Comparison of ENCODE assay signal across 14 cellular contexts in the genomic region with DNA sequence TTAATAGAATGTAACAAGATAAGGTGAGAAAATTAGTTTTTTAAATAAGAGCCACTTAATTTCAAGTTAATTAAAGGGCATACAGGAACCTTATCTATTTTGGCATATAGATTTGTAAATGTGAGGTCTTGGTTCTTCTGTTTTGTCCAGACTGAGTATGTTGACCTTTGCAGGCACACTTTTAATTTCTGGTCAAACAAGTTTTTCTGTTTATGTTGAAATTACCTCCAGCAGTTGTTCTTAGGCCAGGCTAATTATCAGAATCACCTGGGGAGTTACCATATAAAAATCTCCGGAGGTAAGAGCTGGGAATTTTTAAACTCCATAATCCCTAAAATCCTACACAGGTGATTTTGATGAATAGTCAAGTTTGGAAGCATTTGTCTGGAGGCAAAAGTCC.
DNase-seq lines count a peak whose midpoint lies in the region; ATAC-seq, FAIRE-seq and TF ChIP-seq lines count a peak whose summit lies in the region.
"Had no signal": no experiment of that assay in that cellular context is flagged by ENCODE, and none has a peak within 500 bp of the region (broad histone marks: within the 10 kb centered on the region; RNA-seq: fewer than 3 reads in every experiment).

No MANE protein-coding gene starts in this region.

- H3K4me1 ChIP-seq in pancreas, result peaks cover 0 to 42% (median 25%) of the 10 kb centered on the region in 3 donors
- H3K4me1 ChIP-seq in effector memory CD4-positive, alpha-beta T cell (ENCODE audit: control insufficient read depth, insufficient read depth, low read length, poor library complexity, severe bottlenecking), result no peaks in the 10 kb centered on the region
- H3K4me1 ChIP-seq: Caco-2 had no signal

- no peak overlapping the region for H3K4me3 Mint-ChIP-seq in chondrocyte (ENCODE audit: unreplicated experiment)
- H3K4me3 Mint-ChIP-seq: activated CD8-positive, alpha-beta T cell treated with anti-CD3 and anti-CD28 coated beads, Interleukin-2, amount 10 ng/mL, durations not matched to agents 7 days and 5 days; activated naive CD8-positive, alpha-beta T cell; B cell had no signal

- TF ChIP-seq CTCF in chondrocyte (IDR thresholded peaks at IDR 0.05), result no peak
- no peak for TF ChIP-seq CTCF in pancreas (IDR thresholded peaks at IDR 0.05)

- WGBS in pancreas, 2 donors, result 8 to 11% methylated on average over 1 of the region's 1 CpG

- H3K36me3 Mint-ChIP-seq in chondrocyte (ENCODE audit: low read depth), result no peaks in the 10 kb centered on the region
- H3K36me3 Mint-ChIP-seq: activated naive CD8-positive, alpha-beta T cell had no signal

- H3K4me3 ChIP-seq in pancreas, result no peak overlapping the region
- H3K4me3 ChIP-seq in effector memory CD4-positive, alpha-beta T cell (ENCODE audit: insufficient read depth, low read depth, low read length, poor library complexity, severe bottlenecking), result no peak overlapping the region

- H3K27me3 Mint-ChIP-seq in chondrocyte (ENCODE audit: low read depth), result no peaks in the 10 kb centered on the region
- H3K27me3 Mint-ChIP-seq: activated naive CD8-positive, alpha-beta T cell; B cell had no signal

- peak overlapping the region; percentile 87 for H3K27ac Mint-ChIP-seq in chondrocyte (ENCODE audit: unreplicated experiment)
- H3K27ac Mint-ChIP-seq: activated CD8-positive, alpha-beta T cell treated with anti-CD3 and anti-CD28 coated beads, Interleukin-2, amount 10 ng/mL, durations not matched to agents 7 days and 5 days; activated naive CD8-positive, alpha-beta T cell; B cell had no signal

- peak overlapping the region in 2 of 4 donors; percentile 62 to 67 for H3K27ac ChIP-seq in pancreas
- H3K27ac ChIP-seq in effector memory CD4-positive, alpha-beta T cell (ENCODE audit: insufficient read depth, low read length, poor library complexity, severe bottlenecking), result no peak overlapping the region

- peak; percentile 10 for DNase-seq in DMS53 treated with DMSO at 0.1 percent for 48 hours (lab: John Stamatoyannopoulos, UW; ENCODE audit: unreplicated experiment)
- peak; percentile 0 for DNase-seq in NCI-H146 treated with DMSO at 0.1 percent for 48 hours (lab: John Stamatoyannopoulos, UW; ENCODE audit: unreplicated experiment)
- DNase-seq in chondrocyte (ENCODE audit: low spot score), result no peak
- no peak for DNase-seq in pancreas
- no peak for DNase-seq in effector memory CD4-positive, alpha-beta T cell
- no peak for DNase-seq in NCI-H1092 (lab: John Stamatoyannopoulos, UW)
- DNase-seq: activated CD8-positive, alpha-beta T cell treated with anti-CD3 and anti-CD28 coated beads, Interleukin-2, amount 10 ng/mL, durations not matched to agents 7 days and 5 days; activated T-cell treated with anti-CD3 and anti-CD28 coated beads, Interleukin-2, amount 50 U/mL, for 48 hours; Caco-2; GF-D8 had no signal

- no peak for FAIRE-seq in pancreas (lab: Jason Lieb, UNC)
- FAIRE-seq: GM12891 had no signal

- H3K9me3 Mint-ChIP-seq in chondrocyte (ENCODE audit: low read depth), result peaks cover 3% of the 10 kb centered on the region

- ATAC-seq in pancreas (peak; percentile 45 to 78 (median 64)), GM18858 (IDR thresholded peaks at IDR 0.05; ENCODE audit: unreplicated experiment) (no peak)
- ATAC-seq: activated CD8-positive, alpha-beta T cell treated with anti-CD3 and anti-CD28 coated beads, Interleukin-2, amount 10 ng/mL, durations not matched to agents 7 days and 5 days had no signal

- intact Hi-C loops in pancreas (cut with DNase I), result no loop called here

- peaks cover 66% of the 10 kb centered on the region for H3K4me1 Mint-ChIP-seq in chondrocyte (ENCODE audit: low read depth)
- H3K4me1 Mint-ChIP-seq: B cell had no signal

- H3K27me3 ChIP-seq in pancreas, result no peaks in the 10 kb centered on the region
- H3K27me3 ChIP-seq in effector memory CD4-positive, alpha-beta T cell (replicated peaks; ENCODE audit: control insufficient read depth, insufficient read depth, low read length, poor library complexity, severe bottlenecking), result no peaks in the 10 kb centered on the region

- H3K36me3 ChIP-seq in pancreas, result no peaks in the 10 kb centered on the region
- no peaks in the 10 kb centered on the region for H3K36me3 ChIP-seq in effector memory CD4-positive, alpha-beta T cell (ENCODE audit: control insufficient read depth, insufficient read depth, low read length)

- no peaks in the 10 kb centered on the region for H3K9me3 ChIP-seq in pancreas
- H3K9me3 ChIP-seq in effector memory CD4-positive, alpha-beta T cell (ENCODE audit: control insufficient read depth, low read length), result no peaks in the 10 kb centered on the region
- H3K9me3 ChIP-seq: Caco-2 had no signal

Comparison
In these comparisons a context has a peak if more than half of its experiments do, and no peak if none do; other contexts are left out.
1. DNase-seq: peak in DMS53 treated with DMSO at 0.1 percent for 48 hours (single experiment) and NCI-H146 treated with DMSO at 0.1 percent for 48 hours (single experiment); none in chondrocyte (single experiment), pancreas (0 of 6), effector memory CD4-positive, alpha-beta T cell (0 of 3) and NCI-H1092 (single experiment).